1 cellular context compared by ENCODE assay signal in the genomic region with DNA sequence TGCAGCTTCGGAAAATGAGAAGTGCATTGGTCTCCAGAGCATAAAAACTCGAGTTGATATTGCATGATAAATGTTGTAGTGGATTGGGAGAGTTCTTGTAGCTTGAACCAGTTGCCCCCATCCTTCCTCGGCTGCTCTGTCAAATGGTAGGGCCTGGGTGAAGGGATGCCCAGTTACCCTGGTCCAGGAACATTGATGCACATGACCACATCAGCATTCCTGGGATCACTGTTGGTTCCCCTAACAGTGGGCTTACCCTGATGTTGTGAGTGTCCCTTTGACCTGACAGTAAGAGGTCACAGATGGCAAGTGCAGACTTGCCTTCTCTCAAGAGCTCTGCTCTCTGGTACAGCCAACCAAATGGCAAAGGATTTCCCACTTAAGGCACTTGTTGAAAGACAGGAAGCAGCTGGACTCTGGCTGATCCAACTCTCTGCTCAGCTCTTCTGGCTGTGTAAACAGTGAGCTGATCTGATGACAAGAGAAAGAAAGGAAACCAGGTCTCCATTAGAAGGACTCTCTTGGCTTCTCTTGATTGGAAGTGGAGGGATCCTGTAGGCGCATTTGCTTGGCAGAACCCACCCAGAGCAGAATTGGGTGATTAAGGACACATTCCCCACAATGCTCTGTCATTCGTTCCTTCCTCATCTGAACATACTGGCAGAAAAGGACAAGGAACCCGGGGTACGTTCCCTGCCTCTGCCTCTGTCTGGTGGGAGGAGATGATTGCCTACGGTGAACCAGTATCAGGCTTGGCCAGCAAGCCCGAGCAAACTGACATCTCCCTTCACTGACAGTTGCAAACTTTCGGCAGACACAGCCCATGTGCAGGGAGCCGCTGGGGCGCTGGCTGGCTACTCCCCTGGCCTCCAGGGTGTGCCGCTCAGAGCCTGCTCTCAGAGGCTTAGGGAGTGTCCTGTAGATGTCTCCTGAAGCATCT.
TF ChIP-seq lines count a peak whose summit lies in the region.

No MANE protein-coding gene starts in this region.

TF ChIP-seq in HepG2, 621 proteins besides CTCF, POLR2A, EP300 and RAD21 (continued from another document and continues in another):
- TF ChIP-seq, protein P1, sequence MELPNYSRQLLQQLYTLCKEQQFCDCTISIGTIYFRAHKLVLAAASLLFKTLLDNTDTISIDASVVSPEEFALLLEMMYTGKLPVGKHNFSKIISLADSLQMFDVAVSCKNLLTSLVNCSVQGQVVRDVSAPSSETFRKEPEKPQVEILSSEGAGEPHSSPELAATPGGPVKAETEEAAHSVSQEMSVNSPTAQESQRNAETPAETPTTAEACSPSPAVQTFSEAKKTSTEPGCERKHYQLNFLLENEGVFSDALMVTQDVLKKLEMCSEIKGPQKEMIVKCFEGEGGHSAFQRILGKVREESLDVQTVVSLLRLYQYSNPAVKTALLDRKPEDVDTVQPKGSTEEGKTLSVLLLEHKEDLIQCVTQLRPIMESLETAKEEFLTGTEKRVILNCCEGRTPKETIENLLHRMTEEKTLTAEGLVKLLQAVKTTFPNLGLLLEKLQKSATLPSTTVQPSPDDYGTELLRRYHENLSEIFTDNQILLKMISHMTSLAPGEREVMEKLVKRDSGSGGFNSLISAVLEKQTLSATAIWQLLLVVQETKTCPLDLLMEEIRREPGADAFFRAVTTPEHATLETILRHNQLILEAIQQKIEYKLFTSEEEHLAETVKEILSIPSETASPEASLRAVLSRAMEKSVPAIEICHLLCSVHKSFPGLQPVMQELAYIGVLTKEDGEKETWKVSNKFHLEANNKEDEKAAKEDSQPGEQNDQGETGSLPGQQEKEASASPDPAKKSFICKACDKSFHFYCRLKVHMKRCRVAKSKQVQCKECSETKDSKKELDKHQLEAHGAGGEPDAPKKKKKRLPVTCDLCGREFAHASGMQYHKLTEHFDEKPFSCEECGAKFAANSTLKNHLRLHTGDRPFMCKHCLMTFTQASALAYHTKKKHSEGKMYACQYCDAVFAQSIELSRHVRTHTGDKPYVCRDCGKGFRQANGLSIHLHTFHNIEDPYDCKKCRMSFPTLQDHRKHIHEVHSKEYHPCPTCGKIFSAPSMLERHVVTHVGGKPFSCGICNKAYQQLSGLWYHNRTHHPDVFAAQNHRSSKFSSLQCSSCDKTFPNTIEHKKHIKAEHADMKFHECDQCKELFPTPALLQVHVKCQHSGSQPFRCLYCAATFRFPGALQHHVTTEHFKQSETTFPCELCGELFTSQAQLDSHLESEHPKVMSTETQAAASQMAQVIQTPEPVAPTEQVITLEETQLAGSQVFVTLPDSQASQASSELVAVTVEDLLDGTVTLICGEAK (IDR thresholded peaks at IDR 0.05): no peak
- TF ChIP-seq, protein P1 (CRISPR knock-in tag; IDR thresholded peaks at IDR 0.05): no peak
- TF ChIP-seq ZNF556 (CRISPR knock-in tag; IDR thresholded peaks at IDR 0.05; ENCODE audit: borderline replicate concordance) (no peak), IKZF1 (IDR thresholded peaks at IDR 0.05) (no peak), KLF11 (CRISPR knock-in tag; IDR thresholded peaks at IDR 0.05) (no peak), TSC22D2 (CRISPR knock-in tag; IDR thresholded peaks at IDR 0.05; ENCODE audit: borderline replicate concordance) (no peak), TAF15 (IDR thresholded peaks at IDR 0.05; ENCODE audit: low read depth, low read length, poor library complexity, severe bottlenecking) (no peak), TBP (CRISPR knock-in tag; IDR thresholded peaks at IDR 0.05) (no peak), ZNF335 (CRISPR knock-in tag; IDR thresholded peaks at IDR 0.05) (no peak), NFYC (CRISPR knock-in tag; IDR thresholded peaks at IDR 0.05) (no peak), ZNF501 (CRISPR knock-in tag; IDR thresholded peaks at IDR 0.05) (peak; percentile 28; the same call in 1 of the 2 replicates), ZNF274 (CRISPR knock-in tag; IDR thresholded peaks at IDR 0.05) (no peak), RAD51 (IDR thresholded peaks at IDR 0.05; ENCODE audit: borderline replicate concordance) (no peak), SRY (CRISPR knock-in tag; IDR thresholded peaks at IDR 0.05) (no peak), PITX1 (CRISPR knock-in tag; IDR thresholded peaks at IDR 0.05) (no peak), ONECUT2 (CRISPR knock-in tag; IDR thresholded peaks at IDR 0.05) (no peak), ZNF678 (CRISPR knock-in tag; IDR thresholded peaks at IDR 0.05) (no peak), ZNF660 (CRISPR knock-in tag; IDR thresholded peaks at IDR 0.05; ENCODE audit: borderline replicate concordance, low read depth) (no peak), TAF1 (CRISPR knock-in tag; IDR thresholded peaks at IDR 0.05) (no peak), NKX3-1 (CRISPR knock-in tag; IDR thresholded peaks at IDR 0.05) (no peak), RFXAP (CRISPR knock-in tag; IDR thresholded peaks at IDR 0.05; ENCODE audit: borderline replicate concordance) (peak; percentile 62; the same call in 1 of the 2 replicates), ZNF790 (CRISPR knock-in tag; IDR thresholded peaks at IDR 0.05; ENCODE audit: borderline replicate concordance) (no peak), GABPB1 (CRISPR knock-in tag; IDR thresholded peaks at IDR 0.05) (peak; percentile 28; the same call in 1 of the 2 replicates), AKAP8 (CRISPR knock-in tag; IDR thresholded peaks at IDR 0.05) (0 out of 2 replicates have a peak, but pooled peaks have one; percentile 70), SALL2 (CRISPR knock-in tag; IDR thresholded peaks at IDR 0.05) (no peak), SIN3A (IDR thresholded peaks at IDR 0.05; ENCODE audit: borderline replicate concordance, low read depth, low read length) (no peak), ZEB1 (IDR thresholded peaks at IDR 0.05; ENCODE audit: insufficient replicate concordance, low read depth) (no peak), NR1H2 (CRISPR knock-in tag; IDR thresholded peaks at IDR 0.05; ENCODE audit: borderline replicate concordance, low read depth) (no peak), ZNF12 (CRISPR knock-in tag; IDR thresholded peaks at IDR 0.05) (no peak), DPF2 (CRISPR knock-in tag; IDR thresholded peaks at IDR 0.05; ENCODE audit: borderline replicate concordance, low read depth) (0 out of 2 replicates have a peak, but pooled peaks have one; percentile 12), ZNF772 (CRISPR knock-in tag; IDR thresholded peaks at IDR 0.05) (no peak), ZNF607 (CRISPR knock-in tag; IDR thresholded peaks at IDR 0.05; ENCODE audit: borderline replicate concordance) (no peak), CBX2 (IDR thresholded peaks at IDR 0.05; ENCODE audit: low read depth, low read length) (no peak), CBX2 (CRISPR knock-in tag; IDR thresholded peaks at IDR 0.05; ENCODE audit: low read depth) (no peak), AHR (CRISPR knock-in tag; IDR thresholded peaks at IDR 0.05) (no peak), U2AF2 (IDR thresholded peaks at IDR 0.05; ENCODE audit: low read depth, low read length) (no peak), POLR2G (IDR thresholded peaks at IDR 0.05; ENCODE audit: low read depth, low read length) (no peak), NR2F1 (CRISPR knock-in tag; IDR thresholded peaks at IDR 0.05) (no peak), ZNF296 (CRISPR knock-in tag; conservative IDR thresholded peaks at IDR 0.05) (no peak), ZNF44 (CRISPR knock-in tag; IDR thresholded peaks at IDR 0.05) (peak; percentile 54; the same call in 1 of the 2 replicates), ZNF572 (CRISPR knock-in tag; IDR thresholded peaks at IDR 0.05) (no peak)
- TF ChIP-seq, protein P2, sequence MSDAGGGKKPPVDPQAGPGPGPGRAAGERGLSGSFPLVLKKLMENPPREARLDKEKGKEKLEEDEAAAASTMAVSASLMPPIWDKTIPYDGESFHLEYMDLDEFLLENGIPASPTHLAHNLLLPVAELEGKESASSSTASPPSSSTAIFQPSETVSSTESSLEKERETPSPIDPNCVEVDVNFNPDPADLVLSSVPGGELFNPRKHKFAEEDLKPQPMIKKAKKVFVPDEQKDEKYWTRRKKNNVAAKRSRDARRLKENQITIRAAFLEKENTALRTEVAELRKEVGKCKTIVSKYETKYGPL (CRISPR knock-in tag; IDR thresholded peaks at IDR 0.05): no peak
- TF ChIP-seq, protein P3, sequence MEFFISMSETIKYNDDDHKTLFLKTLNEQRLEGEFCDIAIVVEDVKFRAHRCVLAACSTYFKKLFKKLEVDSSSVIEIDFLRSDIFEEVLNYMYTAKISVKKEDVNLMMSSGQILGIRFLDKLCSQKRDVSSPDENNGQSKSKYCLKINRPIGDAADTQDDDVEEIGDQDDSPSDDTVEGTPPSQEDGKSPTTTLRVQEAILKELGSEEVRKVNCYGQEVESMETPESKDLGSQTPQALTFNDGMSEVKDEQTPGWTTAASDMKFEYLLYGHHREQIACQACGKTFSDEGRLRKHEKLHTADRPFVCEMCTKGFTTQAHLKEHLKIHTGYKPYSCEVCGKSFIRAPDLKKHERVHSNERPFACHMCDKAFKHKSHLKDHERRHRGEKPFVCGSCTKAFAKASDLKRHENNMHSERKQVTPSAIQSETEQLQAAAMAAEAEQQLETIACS (CRISPR knock-in tag; IDR thresholded peaks at IDR 0.05): no peak
- TF ChIP-seq, protein P4, sequence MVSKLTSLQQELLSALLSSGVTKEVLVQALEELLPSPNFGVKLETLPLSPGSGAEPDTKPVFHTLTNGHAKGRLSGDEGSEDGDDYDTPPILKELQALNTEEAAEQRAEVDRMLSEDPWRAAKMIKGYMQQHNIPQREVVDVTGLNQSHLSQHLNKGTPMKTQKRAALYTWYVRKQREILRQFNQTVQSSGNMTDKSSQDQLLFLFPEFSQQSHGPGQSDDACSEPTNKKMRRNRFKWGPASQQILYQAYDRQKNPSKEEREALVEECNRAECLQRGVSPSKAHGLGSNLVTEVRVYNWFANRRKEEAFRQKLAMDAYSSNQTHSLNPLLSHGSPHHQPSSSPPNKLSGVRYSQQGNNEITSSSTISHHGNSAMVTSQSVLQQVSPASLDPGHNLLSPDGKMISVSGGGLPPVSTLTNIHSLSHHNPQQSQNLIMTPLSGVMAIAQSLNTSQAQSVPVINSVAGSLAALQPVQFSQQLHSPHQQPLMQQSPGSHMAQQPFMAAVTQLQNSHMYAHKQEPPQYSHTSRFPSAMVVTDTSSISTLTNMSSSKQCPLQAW (CRISPR knock-in tag; IDR thresholded peaks at IDR 0.05): 0 out of 2 replicates have a peak, but pooled peaks have one; percentile 16
- TF ChIP-seq, protein P5, sequence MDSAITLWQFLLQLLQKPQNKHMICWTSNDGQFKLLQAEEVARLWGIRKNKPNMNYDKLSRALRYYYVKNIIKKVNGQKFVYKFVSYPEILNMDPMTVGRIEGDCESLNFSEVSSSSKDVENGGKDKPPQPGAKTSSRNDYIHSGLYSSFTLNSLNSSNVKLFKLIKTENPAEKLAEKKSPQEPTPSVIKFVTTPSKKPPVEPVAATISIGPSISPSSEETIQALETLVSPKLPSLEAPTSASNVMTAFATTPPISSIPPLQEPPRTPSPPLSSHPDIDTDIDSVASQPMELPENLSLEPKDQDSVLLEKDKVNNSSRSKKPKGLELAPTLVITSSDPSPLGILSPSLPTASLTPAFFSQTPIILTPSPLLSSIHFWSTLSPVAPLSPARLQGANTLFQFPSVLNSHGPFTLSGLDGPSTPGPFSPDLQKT (CRISPR knock-in tag; IDR thresholded peaks at IDR 0.05; ENCODE audit: borderline replicate concordance): no peak
- TF ChIP-seq, protein P6, sequence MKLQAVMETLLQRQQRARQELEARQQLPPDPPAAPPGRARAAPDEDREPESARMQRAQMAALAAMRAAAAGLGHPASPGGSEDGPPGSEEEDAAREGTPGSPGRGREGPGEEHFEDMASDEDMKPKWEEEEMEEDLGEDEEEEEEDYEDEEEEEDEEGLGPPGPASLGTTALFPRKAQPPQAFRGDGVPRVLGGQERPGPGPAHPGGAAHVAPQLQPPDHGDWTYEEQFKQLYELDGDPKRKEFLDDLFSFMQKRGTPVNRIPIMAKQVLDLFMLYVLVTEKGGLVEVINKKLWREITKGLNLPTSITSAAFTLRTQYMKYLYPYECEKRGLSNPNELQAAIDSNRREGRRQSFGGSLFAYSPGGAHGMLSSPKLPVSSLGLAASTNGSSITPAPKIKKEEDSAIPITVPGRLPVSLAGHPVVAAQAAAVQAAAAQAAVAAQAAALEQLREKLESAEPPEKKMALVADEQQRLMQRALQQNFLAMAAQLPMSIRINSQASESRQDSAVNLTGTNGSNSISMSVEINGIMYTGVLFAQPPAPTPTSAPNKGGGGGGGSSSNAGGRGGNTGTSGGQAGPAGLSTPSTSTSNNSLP (IDR thresholded peaks at IDR 0.05; ENCODE audit: low read depth, low read length): no peak
- TF ChIP-seq, protein P7, sequence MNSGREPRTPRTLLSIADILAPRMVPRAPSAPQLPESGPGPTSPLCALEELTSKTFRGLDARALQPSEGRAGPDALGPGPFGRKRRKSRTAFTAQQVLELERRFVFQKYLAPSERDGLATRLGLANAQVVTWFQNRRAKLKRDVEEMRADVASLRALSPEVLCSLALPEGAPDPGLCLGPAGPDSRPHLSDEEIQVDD (CRISPR knock-in tag; IDR thresholded peaks at IDR 0.05; ENCODE audit: borderline replicate concordance): no peak
- TF ChIP-seq, protein P8, sequence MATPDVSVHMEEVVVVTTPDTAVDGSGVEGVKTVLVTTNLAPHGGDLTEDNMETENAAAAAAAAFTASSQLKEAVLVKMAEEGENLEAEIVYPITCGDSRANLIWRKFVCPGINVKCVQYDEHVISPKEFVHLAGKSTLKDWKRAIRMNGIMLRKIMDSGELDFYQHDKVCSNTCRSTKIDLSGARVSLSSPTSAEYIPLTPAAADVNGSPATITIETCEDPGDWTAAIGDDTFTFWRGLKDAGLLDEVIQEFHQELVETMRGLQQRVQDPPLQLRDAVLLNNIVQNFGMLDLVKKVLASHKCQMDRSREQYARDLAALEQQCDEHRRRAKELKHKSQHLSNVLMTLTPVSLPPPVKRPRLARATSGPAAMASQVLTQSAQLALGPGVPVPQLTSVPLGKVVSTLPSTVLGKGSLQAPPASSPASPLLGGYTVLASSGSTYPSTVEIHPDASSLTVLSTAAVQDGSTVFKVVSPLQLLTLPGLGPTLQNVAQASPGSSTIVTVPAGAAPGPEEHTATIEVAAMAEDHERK (CRISPR knock-in tag; IDR thresholded peaks at IDR 0.05; ENCODE audit: low read depth): no peak
